In genomic region chr5:105392710-105393149, GRCh38 we compare ENCODE assay signal across 18 cellular contexts.
DNase-seq lines count a peak whose midpoint lies in the region; ATAC-seq and TF ChIP-seq lines count a peak whose summit lies in the region.
"Had no signal": no experiment of that assay in that cellular context is flagged by ENCODE, and none has a peak within 500 bp of the region (broad histone marks: within the 10 kb centered on the region; RNA-seq: fewer than 3 reads in every experiment).

No MANE protein-coding gene starts in this region.

- peaks cover 0 to 2% of the 10 kb centered on the region in 2 experiments for H3K36me3 ChIP-seq in trophoblast cell (ENCODE audit: control insufficient read depth in 1 of 2, insufficient read depth in 2 of 2, low read length in 2 of 2)
- no peaks in the 10 kb centered on the region for H3K36me3 ChIP-seq in HAP-1 (replicated peaks)
- H3K36me3 ChIP-seq: BLaER1 had no signal

- H3K4me3 ChIP-seq in fibroblast of villous mesenchyme (ENCODE audit: low read depth, low read length) (peak overlapping the region; percentile 57), trophoblast cell (ENCODE audit: low read depth, low read length) (no peak overlapping the region), HAP-1 (no peak overlapping the region)
- H3K4me3 ChIP-seq: BLaER1 had no signal

- H3K79me1 ChIP-seq in trophoblast cell (ENCODE audit: low read length) = no peaks in the 10 kb centered on the region

- H2BK12ac ChIP-seq in trophoblast cell (ENCODE audit: low read length) = no peak overlapping the region

- no peak overlapping the region for H2BK5ac ChIP-seq in trophoblast cell (ENCODE audit: low read depth, low read length, poor library complexity)

- in situ Hi-C loops in HAP-1 (cut with MboI; ENCODE audit: low sequenced_read_pairs) = no loop called here

- no peaks in the 10 kb centered on the region for H3K36me3 Mint-ChIP-seq in stimulated activated effector memory CD8-positive, alpha-beta T cell treated with anti-CD3 and anti-CD28 coated beads, Interleukin-12 subunit alpha, Interleukin-12 subunit beta, amount 100 ng/mL, for 72 hours
- H3K36me3 Mint-ChIP-seq: CD8-positive, alpha-beta T cell had no signal

- H3K9ac ChIP-seq in trophoblast cell (ENCODE audit: low read length) = no peak overlapping the region
- H3K9ac ChIP-seq: BLaER1 had no signal

- no peak overlapping the region for H3K27ac ChIP-seq in trophoblast cell (ENCODE audit: low read depth, low read length)
- H3K27ac ChIP-seq: BLaER1 had no signal

- no peak overlapping the region for H3K18ac ChIP-seq in trophoblast cell (ENCODE audit: low read length)

- H2AK5ac ChIP-seq in trophoblast cell (ENCODE audit: low read length) = no peak overlapping the region

- H3K23ac ChIP-seq in trophoblast cell (ENCODE audit: low read length) = no peak overlapping the region

- no peak overlapping the region for H3K14ac ChIP-seq in trophoblast cell (ENCODE audit: low read length)

- H3K4ac ChIP-seq in trophoblast cell (ENCODE audit: low read depth, low read length) = no peak overlapping the region

- H3K4me1 ChIP-seq in trophoblast cell (ENCODE audit: control insufficient read depth in 1 of 2, insufficient read depth in 2 of 2, low read length in 2 of 2) (no peaks in the 10 kb centered on the region), HAP-1 (peaks cover 4% of the 10 kb centered on the region; the same call in 1 of the 2 replicates)
- H3K4me1 ChIP-seq: BLaER1 had no signal

- no peaks in the 10 kb centered on the region for H3K4me1 Mint-ChIP-seq in stimulated activated effector memory CD8-positive, alpha-beta T cell treated with anti-CD3 and anti-CD28 coated beads, Interleukin-12 subunit alpha, Interleukin-12 subunit beta, amount 100 ng/mL, for 72 hours

- no CpG with 5 or more reads among the region's 18 CpGs for WGBS in trophoblast cell (ENCODE audit: extremely low coverage, insufficient coverage, insufficient read length)

- H2AFZ ChIP-seq in trophoblast cell (ENCODE audit: insufficient read depth, low read length, poor library complexity) = no peak overlapping the region

- DNase-seq in DMS53 treated with DMSO at 0.1 percent for 48 hours (lab: John Stamatoyannopoulos, UW; ENCODE audit: unreplicated experiment) (peak; percentile 85), HuH-7.5 (ENCODE audit: low spot score) (peak; percentile 30), fibroblast of villous mesenchyme (ENCODE audit: low read depth) (peak; percentile 54), trophoblast cell (peak; percentile 79 to 96), HAP-1 (ENCODE audit: low spot score in 2 of 2) (no peak)
- no peak for DNase-seq in stimulated activated effector memory CD8-positive, alpha-beta T cell treated with anti-CD3 and anti-CD28 coated beads, Interleukin-12 subunit alpha, Interleukin-12 subunit beta, amount 100 ng/mL, for 72 hours (ENCODE audit: low spot score in 2 of 2)
- DNase-seq: Calu3; CD8-positive, alpha-beta T cell; HCEC 1CT; NCI-H1105; NCI-H1694 treated with DMSO at 0.1 percent for 48 hours; NCI-H2107; NCI-H510A treated with DMSO at 0.1 percent for 48 hours; NCI-H82; OCI-M1; SHP77 treated with DMSO at 0.1 percent for 48 hours had no signal

- H3K9me3 Mint-ChIP-seq in stimulated activated effector memory CD8-positive, alpha-beta T cell treated with anti-CD3 and anti-CD28 coated beads, Interleukin-12 subunit alpha, Interleukin-12 subunit beta, amount 100 ng/mL, for 72 hours = peaks cover 3% of the 10 kb centered on the region

- H3K27me3 ChIP-seq in trophoblast cell (ENCODE audit: insufficient read depth, low read length) (no peaks in the 10 kb centered on the region), HAP-1 (ENCODE audit: low read depth) (no peaks in the 10 kb centered on the region)
- H3K27me3 ChIP-seq: BLaER1 had no signal

- no peak for TF ChIP-seq CTCF in fibroblast of villous mesenchyme (IDR thresholded peaks at IDR 0.05; ENCODE audit: insufficient read depth, low read depth, low read length)

- H4K12ac ChIP-seq in trophoblast cell (ENCODE audit: low read depth, low read length) = no peak overlapping the region

- H3K9me3 ChIP-seq in trophoblast cell (ENCODE audit: insufficient read depth, low read depth, low read length) (peaks cover 5% of the 10 kb centered on the region), HAP-1 (no peaks in the 10 kb centered on the region)

- no peak overlapping the region for H3K27ac Mint-ChIP-seq in stimulated activated effector memory CD8-positive, alpha-beta T cell treated with anti-CD3 and anti-CD28 coated beads, Interleukin-12 subunit alpha, Interleukin-12 subunit beta, amount 100 ng/mL, for 72 hours
- H3K27ac Mint-ChIP-seq: CD8-positive, alpha-beta T cell had no signal

- no peak for ATAC-seq in stimulated activated effector memory CD8-positive, alpha-beta T cell treated with anti-CD3 and anti-CD28 coated beads, Interleukin-12 subunit alpha, Interleukin-12 subunit beta, amount 100 ng/mL, for 72 hours
- ATAC-seq in GM21825 (IDR thresholded peaks at IDR 0.05; ENCODE audit: unreplicated experiment) = no peak
- ATAC-seq: CD8-positive, alpha-beta T cell had no signal

- no peak overlapping the region for H2BK120ac ChIP-seq in trophoblast cell (ENCODE audit: insufficient read depth, low read length, poor library complexity)

- no peak overlapping the region for H4K91ac ChIP-seq in trophoblast cell (ENCODE audit: low read depth, low read length)

- no peaks in the 10 kb centered on the region for H3K79me2 ChIP-seq in trophoblast cell (ENCODE audit: control insufficient read depth, insufficient read depth, low read length, poor library complexity)

- no peak overlapping the region for H3K4me2 ChIP-seq in trophoblast cell (ENCODE audit: low read length)
- H3K4me2 ChIP-seq: BLaER1 had no signal

- H3K4me3 Mint-ChIP-seq in stimulated activated effector memory CD8-positive, alpha-beta T cell treated with anti-CD3 and anti-CD28 coated beads, Interleukin-12 subunit alpha, Interleukin-12 subunit beta, amount 100 ng/mL, for 72 hours = no peak overlapping the region
- H3K4me3 Mint-ChIP-seq: CD8-positive, alpha-beta T cell had no signal

- H4K8ac ChIP-seq in trophoblast cell (ENCODE audit: low read depth, low read length) = no peak overlapping the region

Comparison
In these comparisons a context has a peak if more than half of its experiments do, and no peak if none do; other contexts are left out.
1. DNase-seq: peak in DMS53 treated with DMSO at 0.1 percent for 48 hours (single experiment), HuH-7.5 (single experiment), fibroblast of villous mesenchyme (single experiment) and trophoblast cell (2 of 2); none in HAP-1 (0 of 2) and stimulated activated effector memory CD8-positive, alpha-beta T cell treated with anti-CD3 and anti-CD28 coated beads, Interleukin-12 subunit alpha, Interleukin-12 subunit beta, amount 100 ng/mL, for 72 hours (0 of 2).